29 cellular contexts compared by ENCODE assay signal in the genomic region with DNA sequence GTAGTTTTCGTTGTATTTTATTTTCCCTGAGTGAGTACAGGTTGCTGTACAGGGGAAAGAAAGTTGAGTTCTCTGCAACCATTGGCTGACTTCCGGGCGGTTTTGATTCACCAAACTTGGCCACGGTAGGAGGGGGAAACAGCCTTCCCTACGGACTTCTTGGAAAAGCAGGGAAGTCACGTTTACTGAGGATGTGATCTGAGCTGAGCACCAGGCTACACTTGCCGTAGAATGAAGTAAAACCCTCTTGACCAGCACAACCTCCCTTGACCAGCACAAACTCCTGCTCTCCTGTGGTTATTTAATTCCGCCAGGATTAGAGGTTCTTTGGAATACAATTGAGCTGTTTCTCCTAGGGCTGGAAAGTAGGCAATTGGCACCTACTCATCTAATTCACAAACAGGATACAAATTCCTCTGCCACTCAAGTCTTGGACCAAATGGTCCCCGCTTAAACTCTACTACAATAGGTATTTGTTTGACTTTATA.
"Had no signal": no experiment of that assay in that cellular context is flagged by ENCODE, and none has a peak within 500 bp of the region (broad histone marks: within the 10 kb centered on the region; RNA-seq: fewer than 3 reads in every experiment).

No MANE protein-coding gene starts in this region.

- H3K4me3 Mint-ChIP-seq: natural killer cell; stimulated activated naive CD8-positive, alpha-beta T cell treated with anti-CD3 and anti-CD28 coated beads, Interleukin-15, amount 100 ng/mL, for 72 hours had no signal

- H3K9me3 ChIP-seq: esophagus muscularis mucosa, gastroesophageal sphincter, heart right ventricle, lower lobe of right lung, suprapubic skin, upper lobe of right lung, uterus had no signal

- DNase-seq: cerebellar nuclear complex; dorsolateral prefrontal cortex; effector CD8-positive, alpha-beta T cell; foreskin keratinocyte; glutamatergic neuron; heart right ventricle; hippocampal formation; kidney; lower lobe of right lung; natural killer cell; stimulated activated CD4-positive, alpha-beta T cell treated with anti-CD3 and anti-CD28 coated beads, Interleukin-12 subunit alpha, Interleukin-12 subunit beta, amount 100 ng/mL, for 4 hours; stimulated activated CD4-positive, alpha-beta T cell treated with anti-CD3 and anti-CD28 coated beads, Interleukin-1b, Interleukin-23, amount 100 ng/mL, for 48 hours; stimulated activated CD4-positive, alpha-beta T cell treated with anti-CD3 and anti-CD28 coated beads, Interleukin-4, amount 100 ng/mL, for 1 hour; stimulated activated CD8-positive, alpha-beta memory T cell treated with anti-CD3 and anti-CD28 coated beads, Interleukin-4, amount 100 ng/mL, for 48 hours; stimulated activated naive CD4-positive, alpha-beta T cell; stimulated activated naive CD8-positive, alpha-beta T cell treated with anti-CD3 and anti-CD28 coated beads, Interleukin-15, amount 100 ng/mL, for 72 hours; transverse colon; upper lobe of right lung; uterus had no signal

- H3K27me3 ChIP-seq: foreskin keratinocyte, uterus had no signal

- H3K79me2 ChIP-seq: parathyroid adenoma had no signal

- H3K9ac ChIP-seq: parathyroid adenoma had no signal

- H3K4me2 ChIP-seq: smooth muscle cell had no signal

- H3K4me1 Mint-ChIP-seq: natural killer cell; stimulated activated naive CD8-positive, alpha-beta T cell treated with anti-CD3 and anti-CD28 coated beads, Interleukin-15, amount 100 ng/mL, for 72 hours had no signal

- H3K27ac ChIP-seq: dorsolateral prefrontal cortex, esophagus muscularis mucosa, foreskin keratinocyte, gastroesophageal sphincter, heart right ventricle, lower lobe of right lung, parathyroid adenoma, suprapubic skin, transverse colon, upper lobe of right lung, uterus had no signal

- H3K27me3 Mint-ChIP-seq: stimulated activated naive CD8-positive, alpha-beta T cell treated with anti-CD3 and anti-CD28 coated beads, Interleukin-15, amount 100 ng/mL, for 72 hours had no signal

- H3K4me1 ChIP-seq: esophagus muscularis mucosa, foreskin keratinocyte, gastroesophageal sphincter, heart right ventricle, lower lobe of right lung, parathyroid adenoma, suprapubic skin, transverse colon, upper lobe of right lung, uterus had no signal

- H3K36me3 ChIP-seq: esophagus muscularis mucosa, gastroesophageal sphincter, heart right ventricle, lower lobe of right lung, suprapubic skin, transverse colon, upper lobe of right lung, uterus had no signal

- ATAC-seq: foreskin keratinocyte; gastroesophageal sphincter; left lobe of liver; lower lobe of right lung; natural killer cell; sciatic nerve; stimulated activated naive CD8-positive, alpha-beta T cell treated with anti-CD3 and anti-CD28 coated beads, Interleukin-15, amount 100 ng/mL, for 72 hours; upper lobe of right lung had no signal

- H3K4me3 ChIP-seq: dorsolateral prefrontal cortex, esophagus muscularis mucosa, gastroesophageal sphincter, heart right ventricle, lower lobe of right lung, smooth muscle cell, suprapubic skin, transverse colon, upper lobe of right lung, uterus had no signal

- FAIRE-seq: colon, endothelial cell of umbilical vein had no signal

- H2AFZ ChIP-seq: parathyroid adenoma had no signal

- H3K27ac Mint-ChIP-seq: natural killer cell; progenitor cell of endocrine pancreas; stimulated activated naive CD8-positive, alpha-beta T cell treated with anti-CD3 and anti-CD28 coated beads, Interleukin-15, amount 100 ng/mL, for 72 hours had no signal
